Comparison of ENCODE assay signal across 1 cellular context in the genomic region with DNA sequence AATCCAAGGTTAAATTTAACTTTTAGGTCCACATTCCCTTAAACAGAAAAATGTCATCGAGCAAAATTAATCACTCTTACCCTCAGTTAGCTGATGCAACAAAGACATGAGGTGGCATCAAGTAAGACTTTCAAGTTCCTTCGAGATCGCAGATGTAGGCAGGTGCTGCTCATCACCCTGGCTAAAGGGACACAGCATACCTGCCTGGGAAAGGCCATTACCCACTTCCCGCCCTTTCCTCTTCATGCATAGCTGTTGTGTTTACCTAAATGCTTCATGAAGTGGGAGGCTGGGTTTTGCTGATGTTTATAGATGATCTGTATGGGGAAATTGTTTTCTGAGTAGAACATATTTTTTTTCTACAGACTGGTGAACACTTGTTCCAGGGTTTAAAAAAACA.
TF ChIP-seq lines count a peak whose summit lies in the region.

No MANE protein-coding gene starts in this region.

TF ChIP-seq in HEK293T, 16 proteins besides CTCF, POLR2A, EP300 and RAD21 (continued from another document):
- TF ChIP-seq CTBP1 (IDR thresholded peaks at IDR 0.05; ENCODE audit: borderline replicate concordance) (no peak), NFRKB (IDR thresholded peaks at IDR 0.05) (no peak)
